ENCODE assay signal across 8 cellular contexts in the genomic region with DNA sequence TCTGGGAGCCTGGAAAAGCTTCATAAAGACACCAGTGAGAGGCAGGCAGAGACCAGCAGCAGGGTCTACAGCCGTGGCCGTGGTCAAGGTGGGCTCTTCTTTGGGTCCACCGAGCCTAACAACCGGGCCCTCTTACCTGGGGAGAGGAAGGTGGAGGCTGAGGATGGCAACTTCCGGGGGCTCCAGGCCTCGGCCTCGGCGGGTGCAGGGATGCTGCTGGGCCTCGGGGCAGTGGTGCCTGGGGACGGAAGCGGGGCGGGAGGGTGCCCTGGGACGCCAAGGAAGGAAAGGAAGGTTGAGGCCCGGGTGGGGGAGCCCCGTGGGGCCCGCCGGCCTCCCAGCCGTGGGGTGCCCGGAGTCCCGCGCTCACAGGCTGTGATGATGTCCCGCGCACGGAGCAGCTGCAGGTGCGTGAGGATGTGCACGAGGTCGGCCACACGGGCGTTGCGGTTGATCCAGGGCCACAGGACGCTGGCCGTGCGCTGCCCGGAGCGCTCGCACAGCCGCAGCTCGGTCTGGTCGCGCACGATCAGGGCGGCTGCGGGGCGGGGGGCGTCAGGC. TPM values are rescaled to one million over a fixed set of nuclear protein-coding genes. Genes with fewer than 3 reads are reported as not detected.
DNase-seq lines count a peak whose midpoint lies in the region; ATAC-seq and TF ChIP-seq lines count a peak whose summit lies in the region.

No MANE protein-coding gene starts in this region.

- TF ChIP-seq CTCF in AG04450 (IDR thresholded peaks at IDR 0.05; ENCODE audit: low read depth, low read length) (no peak), RWPE2 (IDR thresholded peaks at IDR 0.05; ENCODE audit: poor library complexity, severe bottlenecking) (no peak)

- H3K36me3 ChIP-seq in RWPE2 (ENCODE audit: low read depth) (peaks cover 27% of the 10 kb centered on the region), endocrine pancreas (ENCODE audit: control insufficient read depth, insufficient read depth, low read length) (no peaks in the 10 kb centered on the region), neuron (ENCODE audit: insufficient read depth, low read length) (peaks cover 3% of the 10 kb centered on the region)

- peak overlapping the region; percentile 63 for H3K4me3 ChIP-seq in AG04450 (ENCODE audit: low read depth, low read length)
- peak overlapping the region; percentile 79 for H3K4me3 ChIP-seq in RWPE2 (ENCODE audit: severe bottlenecking)
- no peak overlapping the region for H3K4me3 ChIP-seq in endocrine pancreas (ENCODE audit: control insufficient read depth, insufficient read depth, low read length)
- peak overlapping the region; percentile 57 for H3K4me3 ChIP-seq in neuron (ENCODE audit: low read length)

- H2AFZ ChIP-seq in neuron (ENCODE audit: low read depth, low read length) = no peak overlapping the region

- peak overlapping the region; percentile 77 for H3K9ac ChIP-seq in endocrine pancreas (ENCODE audit: control insufficient read depth, insufficient read depth, low read length)

- no peaks in the 10 kb centered on the region for H3K9me3 ChIP-seq in AG04450 (ENCODE audit: control insufficient read depth, insufficient read depth, low read length)
- H3K9me3 ChIP-seq in RWPE2 (ENCODE audit: severe bottlenecking) = no peaks in the 10 kb centered on the region
- H3K9me3 ChIP-seq in endocrine pancreas (ENCODE audit: control insufficient read depth, low read length) = no peaks in the 10 kb centered on the region
- no peaks in the 10 kb centered on the region for H3K9me3 ChIP-seq in neuron (ENCODE audit: low read length)

- H3K27ac ChIP-seq in AG04450 (ENCODE audit: low read depth, low read length) (no peak overlapping the region), RWPE2 (ENCODE audit: poor library complexity, severe bottlenecking) (peak overlapping the region; percentile 79)

- peak; percentile 17 for ATAC-seq in GM21367 (IDR thresholded peaks at IDR 0.05; ENCODE audit: unreplicated experiment)
- peak; percentile 6; the same call in 1 of the 3 replicates for ATAC-seq in RWPE2 (ENCODE audit: low read depth)
- no peak for ATAC-seq in HG02981 (IDR thresholded peaks at IDR 0.05; ENCODE audit: unreplicated experiment)

- H3K27me3 ChIP-seq in AG04450 (ENCODE audit: control insufficient read depth, insufficient read depth, low read length) (no peaks in the 10 kb centered on the region), RWPE2 (ENCODE audit: insufficient read depth, poor library complexity, severe bottlenecking) (no peaks in the 10 kb centered on the region), endocrine pancreas (ENCODE audit: control insufficient read depth, insufficient read depth, low read length) (no peaks in the 10 kb centered on the region), neuron (ENCODE audit: insufficient read depth, low read length) (peaks cover 4% of the 10 kb centered on the region)

- POLR2A ChIA-PET in AG04450 (lab: Yijun Ruan, JAX) = interaction anchor here (0.8 kb wide), 1 partner anchor 21 kb away, joined by 4 read pairs; no protein-coding TSS in a partner anchor

- H3K4me1 ChIP-seq in RWPE2 (ENCODE audit: insufficient read depth, poor library complexity, severe bottlenecking) (no peaks in the 10 kb centered on the region), endocrine pancreas (ENCODE audit: control insufficient read depth, insufficient read depth, low read length) (no peaks in the 10 kb centered on the region), neuron (ENCODE audit: insufficient read depth, low read length) (peaks cover 21% of the 10 kb centered on the region)

- CTCF ChIA-PET in AG04450 (lab: Charles Lee) = no interaction called here

- DNase-seq in AG04450 (ENCODE audit: low read depth, low spot score) = no peak
- DNase-seq in RWPE2 (ENCODE audit: low spot score) = no peak
- DNase-seq in NCI-H2029 treated with DMSO at 0.1 percent for 48 hours (lab: John Stamatoyannopoulos, UW) = no peak
- no peak for DNase-seq in GM19238 (ENCODE audit: insufficient read length, low spot score)

RNA-seq across cellular contexts. Expression of a gene that starts 0.6 kb away (rescaled TPM):
- 31.6 and 36.7 TPM in 2 replicates for polyA plus RNA-seq in AG04450 (2011; rRNA removed)
- 44.3 and 66.0 TPM in 2 replicates for polyA minus RNA-seq in AG04450 (2011; rRNA and poly(A)+ RNA removed)

RNA-seq across cellular contexts. Expression of a gene that starts 46.6 kb away (rescaled TPM):
- polyA plus RNA-seq in AG04450 (2011; rRNA removed) = 3.2 and 3.9 TPM in 2 replicates
- polyA minus RNA-seq in AG04450 (2011; rRNA and poly(A)+ RNA removed) = 2.2 and 2.6 TPM in 2 replicates

RNA-seq across cellular contexts. Expression of a gene that starts 47.5 kb away (rescaled TPM):
- 2.7 and 5.8 TPM in 2 replicates for polyA plus RNA-seq in AG04450 (2011; rRNA removed)
- polyA minus RNA-seq in AG04450 (2011; rRNA and poly(A)+ RNA removed) = 17.9 and 26.6 TPM in 2 replicates
